9 cellular contexts compared by ENCODE assay signal in the genomic region with DNA sequence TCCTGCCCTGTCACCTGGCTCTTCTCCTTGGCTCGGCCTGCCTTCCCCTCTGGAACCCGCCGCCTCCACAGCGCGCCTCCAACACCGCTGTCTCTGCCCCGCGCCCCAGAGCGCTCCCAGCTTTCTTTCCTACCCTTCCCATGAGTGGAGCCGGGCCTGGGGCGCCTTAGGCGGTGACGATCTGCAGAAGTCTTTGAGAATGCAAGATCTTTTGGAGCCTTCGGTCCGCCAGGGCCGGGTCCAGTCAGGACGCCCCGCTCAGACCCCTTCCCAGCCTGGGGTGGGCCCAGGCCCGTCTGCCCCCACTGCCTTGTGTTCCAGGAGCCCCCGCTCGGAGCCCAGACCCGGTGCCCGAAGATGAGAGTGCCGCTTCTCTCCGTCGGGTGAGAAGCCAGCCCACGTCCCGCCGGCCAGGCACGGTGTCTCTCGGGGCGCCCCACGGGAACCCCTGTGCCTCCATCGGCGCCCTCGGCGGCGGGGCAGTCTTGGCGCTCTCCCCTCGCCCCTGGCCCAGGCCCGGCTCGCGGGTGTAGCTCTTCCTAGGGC. TPM values are rescaled to one million over a fixed set of nuclear protein-coding genes. Genes with fewer than 3 reads are reported as not detected.
DNase-seq lines count a peak whose midpoint lies in the region; ATAC-seq, FAIRE-seq and TF ChIP-seq lines count a peak whose summit lies in the region.
"Had no signal": no experiment of that assay in that cellular context is flagged by ENCODE, and none has a peak within 500 bp of the region (broad histone marks: within the 10 kb centered on the region; RNA-seq: fewer than 3 reads in every experiment).

No MANE protein-coding gene starts in this region.

- no peak for FAIRE-seq in astrocyte (lab: Jason Lieb, UNC)

- H3K4me3 ChIP-seq in astrocyte (ENCODE audit: insufficient read depth, low read depth, low read length) (peak overlapping the region; percentile 42), iPS-20b (ENCODE audit: low read length) (peak overlapping the region; percentile 64), sigmoid colon (peak overlapping the region in 3 of 4 donors; percentile 4 to 42 (median 42))

- H3K9ac ChIP-seq in astrocyte (ENCODE audit: low read length) (no peak overlapping the region), iPS-20b (ENCODE audit: low read depth, low read length) (no peak overlapping the region)

- H3K79me2 ChIP-seq in astrocyte (ENCODE audit: insufficient read depth, low read length), result no peaks in the 10 kb centered on the region

- H3K9me3 ChIP-seq in astrocyte (ENCODE audit: insufficient read depth, low read depth, low read length) (no peaks in the 10 kb centered on the region), iPS-20b (ENCODE audit: insufficient read depth, low read depth, low read length) (no peaks in the 10 kb centered on the region), sigmoid colon (no peaks in the 10 kb centered on the region)

- intact Hi-C loops in sigmoid colon (cut with DNase I), result no loop called here

- peak; percentile 21 for DNase-seq in GM03348 (ENCODE audit: low spot score)
- DNase-seq in astrocyte (ENCODE audit: low read depth), result no peak
- DNase-seq in sigmoid colon, result no peak
- DNase-seq in NCI-H1105 treated with DMSO at 0.1 percent for 48 hours (lab: John Stamatoyannopoulos, UW), result no peak
- DNase-seq in NCI-H2081 treated with DMSO at 0.1 percent for 48 hours (lab: John Stamatoyannopoulos, UW), result no peak
- DNase-seq in NCI-H2107 (lab: John Stamatoyannopoulos, UW), result no peak
- DNase-seq: DND-41 had no signal

- H3K27me3 ChIP-seq in astrocyte (ENCODE audit: insufficient read depth, low read length) (peaks cover 84% of the 10 kb centered on the region), iPS-20b (ENCODE audit: insufficient read depth, low read length) (peaks cover 87% of the 10 kb centered on the region), sigmoid colon (peaks cover 29 to 96% (median 55%) of the 10 kb centered on the region in 3 donors)

- no peak overlapping the region for H3K4me3 Mint-ChIP-seq in astrocyte (ENCODE audit: unreplicated experiment)

- no peak overlapping the region for H3K27ac Mint-ChIP-seq in astrocyte (ENCODE audit: unreplicated experiment)

- TF ChIP-seq EP300 in sigmoid colon (IDR thresholded peaks at IDR 0.05), result no peak

- H3K27me3 Mint-ChIP-seq in astrocyte (ENCODE audit: low read depth, unreplicated experiment), result peaks cover 81% of the 10 kb centered on the region

- ATAC-seq in HG03469 (IDR thresholded peaks at IDR 0.05; ENCODE audit: unreplicated experiment), result no peak

- H3K36me3 ChIP-seq in astrocyte (ENCODE audit: insufficient read depth, low read length) (no peaks in the 10 kb centered on the region), iPS-20b (ENCODE audit: insufficient read depth, low read depth, low read length) (no peaks in the 10 kb centered on the region), sigmoid colon (no peaks in the 10 kb centered on the region)

- H4K20me1 ChIP-seq in astrocyte (ENCODE audit: insufficient read depth, low read length), result no peaks in the 10 kb centered on the region

- no peaks in the 10 kb centered on the region for H3K36me3 Mint-ChIP-seq in astrocyte (ENCODE audit: low read depth, unreplicated experiment)

- peak overlapping the region; percentile 34 for H2AFZ ChIP-seq in astrocyte (ENCODE audit: low read depth, low read length)

- no peak for TF ChIP-seq POLR2A in sigmoid colon (IDR thresholded peaks at IDR 0.05)

- peak overlapping the region; percentile 82 for H3K4me2 ChIP-seq in astrocyte (ENCODE audit: low read length)

- H3K4me1 ChIP-seq in astrocyte (ENCODE audit: insufficient read depth, low read length), result peaks cover 4% of the 10 kb centered on the region
- H3K4me1 ChIP-seq in iPS-20b (ENCODE audit: insufficient read depth, low read length), result peaks cover 10% of the 10 kb centered on the region; the same call in 1 of the 2 replicates
- H3K4me1 ChIP-seq in sigmoid colon, result peaks cover 0 to 16% (median 15%) of the 10 kb centered on the region in 4 donors

- H3K9me3 Mint-ChIP-seq in astrocyte (ENCODE audit: unreplicated experiment), result peaks cover 2% of the 10 kb centered on the region

- TF ChIP-seq CTCF in astrocyte (IDR thresholded peaks at IDR 0.05; ENCODE audit: insufficient read depth, low read depth, low read length), result no peak
- TF ChIP-seq CTCF in sigmoid colon (IDR thresholded peaks at IDR 0.05), result no peak

- H3K27ac ChIP-seq in astrocyte (ENCODE audit: low read depth, low read length), result no peak overlapping the region
- H3K27ac ChIP-seq in iPS-20b (ENCODE audit: low read length), result no peak overlapping the region
- H3K27ac ChIP-seq in sigmoid colon, result no peak overlapping the region

- 7 to 30% methylated on average over 43 of the region's 43 CpGs for WGBS in sigmoid colon, 2 donors

- peaks cover 4% of the 10 kb centered on the region for H3K4me1 Mint-ChIP-seq in astrocyte (ENCODE audit: low read depth, unreplicated experiment)

RNA-seq across cellular contexts. Expression of gene MRM1, which starts 40.0 kb away (rescaled TPM):
- total RNA-seq in astrocyte (3.1 and 4.8 TPM in 2 replicates), sigmoid colon (1 to 10 TPM; 2.8 to 5.3 (median 3.9) TPM)
- 10 to 100 TPM in 1 of 3 donors, 1 to 10 TPM in 2; 5.4 to 15.0 (median 8.3) TPM for polyA plus RNA-seq in sigmoid colon

RNA-seq across cellular contexts. Expression of gene DHRS11, which starts 49.7 kb away (rescaled TPM):
- 7.1 and 8.8 TPM in 2 replicates for total RNA-seq in astrocyte
- 1 to 10 TPM; 4.3 to 8.9 (median 7.5) TPM for total RNA-seq in sigmoid colon
- polyA plus RNA-seq in sigmoid colon, result 100 to 1,000 TPM in 2 of 3 donors, 10 to 100 TPM in 1; 97.6 to 239 (median 212) TPM
